2 cellular contexts compared by ENCODE assay signal in the genomic region with DNA sequence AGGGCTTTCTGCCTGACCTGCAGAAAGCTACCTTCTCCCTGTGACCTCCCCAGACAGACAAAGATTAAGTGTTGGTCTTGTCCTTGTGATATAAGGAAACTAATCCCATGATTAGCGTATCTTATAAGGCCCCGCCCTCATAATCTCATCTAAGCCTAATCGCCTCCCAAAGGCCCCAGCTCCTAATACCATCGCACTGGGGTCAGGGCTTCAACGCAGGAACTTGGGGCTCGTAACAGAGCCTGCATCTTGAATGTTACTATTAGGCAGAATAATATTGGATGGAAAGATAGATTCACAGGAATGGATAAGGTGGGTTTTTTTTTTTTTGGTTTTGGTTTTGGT.
TF ChIP-seq lines count a peak whose summit lies in the region.

No MANE protein-coding gene starts in this region.

TF ChIP-seq in IMR-90, 13 proteins besides CTCF, POLR2A, EP300 and RAD21 (continued from another document):
- TF ChIP-seq MXI1 (IDR thresholded peaks at IDR 0.05; ENCODE audit: borderline replicate concordance, low read depth, low read length) (no peak), RCOR1 (IDR thresholded peaks at IDR 0.05; ENCODE audit: insufficient replicate concordance, low read length) (no peak), CHD1 (IDR thresholded peaks at IDR 0.05; ENCODE audit: low read depth, low read length) (no peak), SMC3 (IDR thresholded peaks at IDR 0.05; ENCODE audit: low read depth, low read length) (no peak), MAFK (IDR thresholded peaks at IDR 0.05; ENCODE audit: low read depth, low read length) (no peak), FOS (IDR thresholded peaks at IDR 0.05; ENCODE audit: low read depth, low read length) (no peak), NFE2L2 (IDR thresholded peaks at IDR 0.05; ENCODE audit: low read depth, low read length) (no peak)
- TF ChIP-seq, protein P1, sequence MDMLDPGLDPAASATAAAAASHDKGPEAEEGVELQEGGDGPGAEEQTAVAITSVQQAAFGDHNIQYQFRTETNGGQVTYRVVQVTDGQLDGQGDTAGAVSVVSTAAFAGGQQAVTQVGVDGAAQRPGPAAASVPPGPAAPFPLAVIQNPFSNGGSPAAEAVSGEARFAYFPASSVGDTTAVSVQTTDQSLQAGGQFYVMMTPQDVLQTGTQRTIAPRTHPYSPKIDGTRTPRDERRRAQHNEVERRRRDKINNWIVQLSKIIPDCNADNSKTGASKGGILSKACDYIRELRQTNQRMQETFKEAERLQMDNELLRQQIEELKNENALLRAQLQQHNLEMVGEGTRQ (IDR thresholded peaks at IDR 0.05; ENCODE audit: low read depth, low read length): no peak
- TF ChIP-seq, protein P2, sequence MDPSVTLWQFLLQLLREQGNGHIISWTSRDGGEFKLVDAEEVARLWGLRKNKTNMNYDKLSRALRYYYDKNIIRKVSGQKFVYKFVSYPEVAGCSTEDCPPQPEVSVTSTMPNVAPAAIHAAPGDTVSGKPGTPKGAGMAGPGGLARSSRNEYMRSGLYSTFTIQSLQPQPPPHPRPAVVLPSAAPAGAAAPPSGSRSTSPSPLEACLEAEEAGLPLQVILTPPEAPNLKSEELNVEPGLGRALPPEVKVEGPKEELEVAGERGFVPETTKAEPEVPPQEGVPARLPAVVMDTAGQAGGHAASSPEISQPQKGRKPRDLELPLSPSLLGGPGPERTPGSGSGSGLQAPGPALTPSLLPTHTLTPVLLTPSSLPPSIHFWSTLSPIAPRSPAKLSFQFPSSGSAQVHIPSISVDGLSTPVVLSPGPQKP (IDR thresholded peaks at IDR 0.05; ENCODE audit: borderline replicate concordance, low read depth, low read length): no peak

TF ChIP-seq in GM12891, 5 proteins besides CTCF, POLR2A, EP300 and RAD21 (continued from another document):
- TF ChIP-seq POLR2AphosphoS5 (IDR thresholded peaks at IDR 0.05; ENCODE audit: low read depth, low read length): no peak
